In the genomic region with DNA sequence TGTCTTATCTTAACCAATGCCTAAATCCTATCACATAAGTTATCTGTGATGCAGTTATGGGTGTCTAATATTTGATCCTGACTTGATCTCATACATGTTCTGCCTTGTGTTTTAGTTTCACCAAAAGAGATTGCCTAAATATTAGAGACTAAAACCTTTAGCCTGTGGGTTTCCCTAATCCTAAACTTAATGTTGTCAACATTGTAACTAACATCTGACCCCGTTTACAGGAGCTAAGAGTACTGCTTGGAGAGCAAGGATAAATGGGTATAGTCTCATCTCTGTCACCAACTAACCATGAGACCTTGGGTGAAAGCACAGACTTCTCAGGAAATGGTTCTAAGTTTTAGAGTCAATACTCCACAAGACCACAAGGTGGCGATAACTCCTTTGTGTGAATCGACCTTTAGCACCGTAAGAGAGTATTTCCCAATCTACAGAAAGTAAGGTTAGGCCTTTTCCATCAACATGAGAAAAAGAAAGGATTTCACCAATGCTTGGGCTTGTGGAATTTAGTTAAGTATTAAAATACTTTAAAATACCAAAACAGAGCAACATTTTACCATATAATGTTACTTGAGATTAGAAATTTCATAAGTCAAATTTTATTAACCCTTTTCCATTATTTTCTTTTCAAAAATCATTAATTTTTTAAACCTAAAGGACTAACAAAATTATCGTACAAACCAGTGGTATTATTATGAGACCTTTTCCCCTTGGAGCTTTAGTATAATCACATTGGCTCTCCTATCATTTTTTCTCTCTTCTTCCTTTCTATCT, we compare ENCODE assay signal across 8 cellular contexts.
DNase-seq lines count a peak whose midpoint lies in the region; ATAC-seq, FAIRE-seq and TF ChIP-seq lines count a peak whose summit lies in the region.

No MANE protein-coding gene starts in this region.

- no peaks in the 10 kb centered on the region for H3K4me1 ChIP-seq in GM23338 (ENCODE audit: insufficient read depth)
- no peaks in the 10 kb centered on the region for H3K4me1 ChIP-seq in testis

- 0 out of 2 replicates have a peak, but pooled peaks cover 4% of the 10 kb centered on the region for H3K9me2 ChIP-seq in GM23338 (ENCODE audit: insufficient read depth)

- no peaks in the 10 kb centered on the region for H3K79me2 ChIP-seq in GM23338 (replicated peaks; ENCODE audit: insufficient read depth)

- H4K20me1 ChIP-seq in GM23338 (replicated peaks; ENCODE audit: insufficient read depth), result no peaks in the 10 kb centered on the region

- H3K36me3 ChIP-seq in GM23338 (ENCODE audit: insufficient read depth) (no peaks in the 10 kb centered on the region), bronchial epithelial cell (ENCODE audit: control insufficient read depth, insufficient read depth, low read length) (no peaks in the 10 kb centered on the region), testis (ENCODE audit: low read depth, missing control alignments) (no peaks in the 10 kb centered on the region)

- FAIRE-seq in bronchial epithelial cell (lab: Jason Lieb, UNC), result peak; percentile 47

- intact Hi-C loops in testis (cut with DNase I; ENCODE audit: low total_unique reads), result no loop called here

- CTCF ChIA-PET in RWPE1 (lab: Yijun Ruan, JAX), result interaction anchor here (0.5 to 1.0 kb wide), 7 partner anchors 13 to 479 kb away, joined by 3 to 4 read pairs (median 3); no protein-coding TSS in a partner anchor

- H3K4me2 ChIP-seq in GM23338, result no peak overlapping the region

- no peaks in the 10 kb centered on the region for H3K27me3 Mint-ChIP-seq in GM23338 (ENCODE audit: insufficient read depth, low read depth, poor library complexity)

- DNase-seq in A172 (ENCODE audit: low spot score) (peak; percentile 72), ELF-1 (ENCODE audit: low read depth, low spot score) (peak; percentile 70), GM23338 (ENCODE audit: low spot score) (peak; percentile 90), RWPE1 (ENCODE audit: low spot score) (peak; percentile 51), bronchial epithelial cell (ENCODE audit: low read depth) (peak; percentile 84), kidney glomerular epithelial cell (lab: John Stamatoyannopoulos, UW) (peak; percentile 69), testis (peak; percentile 49)

- H3K9me3 ChIP-seq in testis, result no peaks in the 10 kb centered on the region

- H3K27me3 ChIP-seq in GM23338 (ENCODE audit: insufficient read depth) (no peaks in the 10 kb centered on the region), bronchial epithelial cell (ENCODE audit: control insufficient read depth, insufficient read depth, low read length) (no peaks in the 10 kb centered on the region), testis (no peaks in the 10 kb centered on the region)

- no peak overlapping the region for H2AFZ ChIP-seq in GM23338

- H3K4me3 Mint-ChIP-seq in GM23338, result no peak overlapping the region

- no peak overlapping the region for H3K27ac ChIP-seq in GM23338 (ENCODE audit: low read depth)
- no peak overlapping the region for H3K27ac ChIP-seq in RWPE1
- H3K27ac ChIP-seq in testis, result no peak overlapping the region

- whole genome bisulfite sequencing in testis, 2 donors, result 18 to 19% methylated on average over 5 of the region's 5 CpGs

- no peak overlapping the region for H3K27ac Mint-ChIP-seq in GM23338

- no peaks in the 10 kb centered on the region for H3F3A ChIP-seq in GM23338 (replicated peaks; ENCODE audit: low read depth)

- POLR2A ChIA-PET in RWPE1 (lab: Yijun Ruan, JAX; ENCODE audit: low non-redundant PET), result no interaction called here

- TF ChIP-seq POLR2A in testis (IDR thresholded peaks at IDR 0.05), result no peak

- no peaks in the 10 kb centered on the region for H3K36me3 Mint-ChIP-seq in GM23338 (ENCODE audit: low read depth)

- peak; percentile 94 for ATAC-seq in GM23338

- H3K9me3 Mint-ChIP-seq in GM23338, result no peaks in the 10 kb centered on the region

- H3K4me1 Mint-ChIP-seq in GM23338, result peaks cover 2% of the 10 kb centered on the region; the same call in 1 of the 3 replicates

- H3K4me3 ChIP-seq in GM23338 (no peak overlapping the region), bronchial epithelial cell (ENCODE audit: low read depth, low read length) (no peak overlapping the region), testis (no peak overlapping the region)

- TF ChIP-seq CTCF in GM23338 (conservative IDR thresholded peaks at IDR 0.05; ENCODE audit: low read depth in 2 of 2) (peak; percentile 85 to 94), LNCAP (IDR thresholded peaks at IDR 0.05) (peak; percentile 69), RWPE1 (conservative IDR thresholded peaks at IDR 0.05; ENCODE audit: low read depth) (peak; percentile 87), bronchial epithelial cell (IDR thresholded peaks at IDR 0.05; ENCODE audit: insufficient read depth, low read length, severe bottlenecking) (peak; percentile 71), testis (IDR thresholded peaks at IDR 0.05) (peak; percentile 70 to 73 (median 73))

TF ChIP-seq in GM23338, 12 proteins besides CTCF, POLR2A, EP300 and RAD21 (continues in another document):
- TF ChIP-seq ZNF331 (CRISPR knock-in tag; IDR thresholded peaks at IDR 0.05; ENCODE audit: low read depth) (no peak), EZH2 (IDR thresholded peaks at IDR 0.05; ENCODE audit: low read depth, unreplicated experiment) (no peak), STAT1 (IDR thresholded peaks at IDR 0.05; ENCODE audit: unreplicated experiment) (no peak), POLR2AphosphoS5 (IDR thresholded peaks at IDR 0.05; ENCODE audit: low read depth) (no peak), ZNF114 (CRISPR knock-in tag; IDR thresholded peaks at IDR 0.05) (no peak), JUNB (IDR thresholded peaks at IDR 0.05; ENCODE audit: unreplicated experiment) (no peak)
- TF ChIP-seq, protein P1, sequence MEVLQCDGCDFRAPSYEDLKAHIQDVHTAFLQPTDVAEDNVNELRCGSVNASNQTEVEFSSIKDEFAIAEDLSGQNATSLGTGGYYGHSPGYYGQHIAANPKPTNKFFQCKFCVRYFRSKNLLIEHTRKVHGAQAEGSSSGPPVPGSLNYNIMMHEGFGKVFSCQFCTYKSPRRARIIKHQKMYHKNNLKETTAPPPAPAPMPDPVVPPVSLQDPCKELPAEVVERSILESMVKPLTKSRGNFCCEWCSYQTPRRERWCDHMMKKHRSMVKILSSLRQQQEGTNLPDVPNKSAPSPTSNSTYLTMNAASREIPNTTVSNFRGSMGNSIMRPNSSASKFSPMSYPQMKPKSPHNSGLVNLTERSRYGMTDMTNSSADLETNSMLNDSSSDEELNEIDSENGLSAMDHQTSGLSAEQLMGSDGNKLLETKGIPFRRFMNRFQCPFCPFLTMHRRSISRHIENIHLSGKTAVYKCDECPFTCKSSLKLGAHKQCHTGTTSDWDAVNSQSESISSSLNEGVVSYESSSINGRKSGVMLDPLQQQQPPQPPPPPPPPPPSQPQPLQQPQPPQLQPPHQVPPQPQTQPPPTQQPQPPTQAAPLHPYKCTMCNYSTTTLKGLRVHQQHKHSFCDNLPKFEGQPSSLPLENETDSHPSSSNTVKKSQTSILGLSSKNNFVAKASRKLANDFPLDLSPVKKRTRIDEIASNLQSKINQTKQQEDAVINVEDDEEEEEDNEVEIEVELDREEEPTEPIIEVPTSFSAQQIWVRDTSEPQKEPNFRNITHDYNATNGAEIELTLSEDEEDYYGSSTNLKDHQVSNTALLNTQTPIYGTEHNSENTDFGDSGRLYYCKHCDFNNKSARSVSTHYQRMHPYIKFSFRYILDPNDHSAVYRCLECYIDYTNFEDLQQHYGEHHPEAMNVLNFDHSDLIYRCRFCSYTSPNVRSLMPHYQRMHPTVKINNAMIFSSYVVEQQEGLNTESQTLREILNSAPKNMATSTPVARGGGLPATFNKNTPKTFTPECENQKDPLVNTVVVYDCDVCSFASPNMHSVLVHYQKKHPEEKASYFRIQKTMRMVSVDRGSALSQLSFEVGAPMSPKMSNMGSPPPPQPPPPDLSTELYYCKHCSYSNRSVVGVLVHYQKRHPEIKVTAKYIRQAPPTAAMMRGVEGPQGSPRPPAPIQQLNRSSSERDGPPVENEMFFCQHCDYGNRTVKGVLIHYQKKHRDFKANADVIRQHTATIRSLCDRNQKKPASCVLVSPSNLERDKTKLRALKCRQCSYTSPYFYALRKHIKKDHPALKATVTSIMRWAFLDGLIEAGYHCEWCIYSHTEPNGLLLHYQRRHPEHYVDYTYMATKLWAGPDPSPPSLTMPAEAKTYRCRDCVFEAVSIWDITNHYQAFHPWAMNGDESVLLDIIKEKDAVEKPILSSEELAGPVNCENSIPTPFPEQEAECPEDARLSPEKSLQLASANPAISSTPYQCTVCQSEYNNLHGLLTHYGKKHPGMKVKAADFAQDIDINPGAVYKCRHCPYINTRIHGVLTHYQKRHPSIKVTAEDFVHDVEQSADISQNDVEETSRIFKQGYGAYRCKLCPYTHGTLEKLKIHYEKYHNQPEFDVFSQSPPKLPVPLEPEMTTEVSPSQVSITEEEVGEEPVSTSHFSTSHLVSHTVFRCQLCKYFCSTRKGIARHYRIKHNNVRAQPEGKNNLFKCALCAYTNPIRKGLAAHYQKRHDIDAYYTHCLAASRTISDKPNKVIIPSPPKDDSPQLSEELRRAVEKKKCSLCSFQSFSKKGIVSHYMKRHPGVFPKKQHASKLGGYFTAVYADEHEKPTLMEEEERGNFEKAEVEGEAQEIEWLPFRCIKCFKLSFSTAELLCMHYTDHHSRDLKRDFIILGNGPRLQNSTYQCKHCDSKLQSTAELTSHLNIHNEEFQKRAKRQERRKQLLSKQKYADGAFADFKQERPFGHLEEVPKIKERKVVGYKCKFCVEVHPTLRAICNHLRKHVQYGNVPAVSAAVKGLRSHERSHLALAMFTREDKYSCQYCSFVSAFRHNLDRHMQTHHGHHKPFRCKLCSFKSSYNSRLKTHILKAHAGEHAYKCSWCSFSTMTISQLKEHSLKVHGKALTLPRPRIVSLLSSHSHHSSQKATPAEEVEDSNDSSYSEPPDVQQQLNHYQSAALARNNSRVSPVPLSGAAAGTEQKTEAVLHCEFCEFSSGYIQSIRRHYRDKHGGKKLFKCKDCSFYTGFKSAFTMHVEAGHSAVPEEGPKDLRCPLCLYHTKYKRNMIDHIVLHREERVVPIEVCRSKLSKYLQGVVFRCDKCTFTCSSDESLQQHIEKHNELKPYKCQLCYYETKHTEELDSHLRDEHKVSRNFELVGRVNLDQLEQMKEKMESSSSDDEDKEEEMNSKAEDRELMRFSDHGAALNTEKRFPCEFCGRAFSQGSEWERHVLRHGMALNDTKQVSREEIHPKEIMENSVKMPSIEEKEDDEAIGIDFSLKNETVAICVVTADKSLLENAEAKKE (CRISPR knock-in tag; IDR thresholded peaks at IDR 0.05), result no peak
